Comparison of ENCODE assay signal across 15 cellular contexts in genomic region chr17:44105483-44105882, GRCh38. TPM values are rescaled to one million over a fixed set of nuclear protein-coding genes. Genes with fewer than 3 reads are reported as not detected.
DNase-seq lines count a peak whose midpoint lies in the region; ATAC-seq, FAIRE-seq and TF ChIP-seq lines count a peak whose summit lies in the region.
"Had no signal": no experiment of that assay in that cellular context is flagged by ENCODE, and none has a peak within 500 bp of the region (broad histone marks: within the 10 kb centered on the region; RNA-seq: fewer than 3 reads in every experiment).

No MANE protein-coding gene starts in this region.

- DNase-seq in HepG2 (ENCODE audit: low spot score) (no peak), right lobe of liver (no peak), OCI-LY7 (ENCODE audit: low spot score) (no peak), esophagus squamous epithelium (lab: John Stamatoyannopoulos, UW) (no peak), NOMO-1 treated with dmso at 0.1 percent for 144 hours (lab: John Stamatoyannopoulos, UW; ENCODE audit: unreplicated experiment) (no peak), MCF 10A (ENCODE audit: unreplicated experiment) (no peak), activated T-cell treated with anti-CD3 and anti-CD28 coated beads for 4 hours (no peak), GM20000 (ENCODE audit: low spot score) (no peak)
- DNase-seq: activated CD4-positive, alpha-beta T cell treated with anti-CD3 and anti-CD28 coated beads, Interleukin-2, amount 10 ng/mL, durations not matched to agents 7 days and 5 days; activated naive CD8-positive, alpha-beta T cell treated with anti-CD3 and anti-CD28 coated beads, Interleukin-2, amount 10 ng/mL, durations not matched to agents 7 days and 5 days; activated T-cell treated with anti-CD3 and anti-CD28 coated beads, Interleukin-2, amount 50 U/mL, for 24 hours; central memory CD4-positive, alpha-beta T cell; NCI-H2029 treated with DMSO at 0.1 percent for 48 hours had no signal

- H3K27me3 Mint-ChIP-seq in MCF 10A (ENCODE audit: insufficient read depth, unreplicated experiment), result no peaks in the 10 kb centered on the region
- H3K27me3 Mint-ChIP-seq: activated CD4-positive, alpha-beta T cell treated with anti-CD3 and anti-CD28 coated beads, Interleukin-2, amount 10 ng/mL, durations not matched to agents 7 days and 5 days; activated naive CD8-positive, alpha-beta T cell treated with anti-CD3 and anti-CD28 coated beads, Interleukin-2, amount 10 ng/mL, durations not matched to agents 7 days and 5 days; activated T-cell treated with anti-CD3 and anti-CD28 coated beads, Interleukin-2, amount 50 U/mL, for 24 hours had no signal

- no peak for TF ChIP-seq RAD21 in HepG2 (CRISPR knock-in tag; IDR thresholded peaks at IDR 0.05)

- no peak overlapping the region for H3K4me3 Mint-ChIP-seq in MCF 10A (ENCODE audit: unreplicated experiment)
- H3K4me3 Mint-ChIP-seq: activated CD4-positive, alpha-beta T cell treated with anti-CD3 and anti-CD28 coated beads, Interleukin-2, amount 10 ng/mL, durations not matched to agents 7 days and 5 days; activated naive CD8-positive, alpha-beta T cell treated with anti-CD3 and anti-CD28 coated beads, Interleukin-2, amount 10 ng/mL, durations not matched to agents 7 days and 5 days; activated T-cell treated with anti-CD3 and anti-CD28 coated beads, Interleukin-2, amount 50 U/mL, for 24 hours had no signal

- peaks cover 5% of the 10 kb centered on the region; the same call in 1 of the 2 replicates for H4K20me1 ChIP-seq in HepG2 (ENCODE audit: insufficient read depth, low read length)
- H4K20me1 ChIP-seq in OCI-LY7 (ENCODE audit: insufficient read depth, low read length), result no peaks in the 10 kb centered on the region

- in situ Hi-C loops in HepG2 (cut with HindIII; ENCODE audit: extremely low pct_ligation_motif_present, low pct_unique_long_range_greater_than_20kb), result no loop called here

- intact Hi-C loops in HepG2 (cut with micrococcal nuclease; ENCODE audit: unreplicated experiment) (no loop called here), right lobe of liver (cut with DNase I) (no loop called here), OCI-LY7 (cut with micrococcal nuclease; ENCODE audit: unreplicated experiment) (no loop called here), esophagus squamous epithelium (cut with DNase I) (no loop called here), MCF 10A (cut with micrococcal nuclease) (no loop called here)

- CTCF ChIA-PET in HepG2 (lab: Yijun Ruan, JAX; ENCODE audit: low intra/inter-chr PET ratio, low total read pairs), result no interaction called here
- CTCF ChIA-PET in OCI-LY7 (lab: Charles Lee; ENCODE audit: unreplicated experiment), result no interaction called here
- CTCF ChIA-PET in MCF 10A (lab: Yijun Ruan, JAX), result interaction anchor here (1.1 kb wide), 1 partner anchor 10 kb away, joined by 3 read pairs; no protein-coding TSS in a partner anchor

- H2AFZ ChIP-seq in HepG2 (ENCODE audit: low read length) (no peak overlapping the region), OCI-LY7 (ENCODE audit: low read length) (no peak overlapping the region)

- peaks cover 1 to 2% of the 10 kb centered on the region in 2 experiments; a peak in 4 of 5 replicates for H3K36me3 ChIP-seq in HepG2 (replicated peaks in 1 of 2; ENCODE audit: control insufficient read depth in 1 of 2, insufficient read depth in 2 of 2, low read length in 2 of 2)
- H3K36me3 ChIP-seq in right lobe of liver, result no peaks in the 10 kb centered on the region
- peaks cover 4% of the 10 kb centered on the region for H3K36me3 ChIP-seq in OCI-LY7 (ENCODE audit: insufficient read depth, low read length)
- peaks cover 0 to 39% (median 0%) of the 10 kb centered on the region in 3 donors for H3K36me3 ChIP-seq in esophagus squamous epithelium

- WGBS in HepG2 (ENCODE audit: low lambda C conversion rate), result 77% methylated on average over 3 of the region's 3 CpGs
- WGBS in right lobe of liver (ENCODE audit: insufficient coverage, low coverage, low lambda C conversion rate, missing lambda C conversion rate), result no CpG with 5 or more reads among the region's 3 CpGs
- WGBS in esophagus squamous epithelium, 2 donors, result 82 to 100% methylated on average over 1 to 3 of the region's 3 CpGs

- no peak overlapping the region for H3K4me2 ChIP-seq in HepG2 (ENCODE audit: low read depth, low read length)
- H3K4me2 ChIP-seq in OCI-LY7 (ENCODE audit: low read length), result peak overlapping the region; percentile 28

- H3K9ac ChIP-seq in HepG2 (ENCODE audit: insufficient read depth, low read depth, low read length), result no peak overlapping the region

- no peak for ATAC-seq in HepG2
- ATAC-seq in right lobe of liver, result no peak
- ATAC-seq: left lobe of liver had no signal

- H3K9me3 ChIP-seq in HepG2 (ENCODE audit: low read length) (no peaks in the 10 kb centered on the region), right lobe of liver (no peaks in the 10 kb centered on the region), OCI-LY7 (ENCODE audit: low read length) (no peaks in the 10 kb centered on the region), esophagus squamous epithelium (no peaks in the 10 kb centered on the region)

- H3K4me1 ChIP-seq in HepG2 (ENCODE audit: insufficient read depth, low read length) (peaks cover 93% of the 10 kb centered on the region), right lobe of liver (peaks cover 2 to 37% (median 26%) of the 10 kb centered on the region in 4 donors), OCI-LY7 (ENCODE audit: insufficient read depth, low read length, poor library complexity, severe bottlenecking) (peaks cover 19% of the 10 kb centered on the region), esophagus squamous epithelium (peaks cover 29 to 99% (median 52%) of the 10 kb centered on the region in 3 donors)

- TF ChIP-seq POLR2A in HepG2 (IDR thresholded peaks at IDR 0.05; ENCODE audit: insufficient read depth in 1 of 2, low read depth in 2 of 2, low read length in 2 of 2), result no peak
- no peak for TF ChIP-seq POLR2A in right lobe of liver (IDR thresholded peaks at IDR 0.05)
- TF ChIP-seq POLR2A in esophagus squamous epithelium (IDR thresholded peaks at IDR 0.05), result no peak

- no peak overlapping the region for H3K27ac Mint-ChIP-seq in MCF 10A (ENCODE audit: low read depth, unreplicated experiment)
- H3K27ac Mint-ChIP-seq: activated CD4-positive, alpha-beta T cell treated with anti-CD3 and anti-CD28 coated beads, Interleukin-2, amount 10 ng/mL, durations not matched to agents 7 days and 5 days; activated naive CD8-positive, alpha-beta T cell treated with anti-CD3 and anti-CD28 coated beads, Interleukin-2, amount 10 ng/mL, durations not matched to agents 7 days and 5 days; activated T-cell treated with anti-CD3 and anti-CD28 coated beads, Interleukin-2, amount 50 U/mL, for 24 hours had no signal

- H3K36me3 Mint-ChIP-seq in MCF 10A (ENCODE audit: insufficient read depth, unreplicated experiment), result peaks cover 11% of the 10 kb centered on the region

- POLR2A ChIA-PET in HepG2 (lab: Yijun Ruan, JAX) (interaction anchor here (0.5 to 6.2 kb wide), 3 partner anchors 22 to 40 kb away, joined by 3 to 43 read pairs (median 4); no protein-coding TSS in a partner anchor), OCI-LY7 (lab: Charles Lee) (interaction anchor here (0.7 kb wide), 1 partner anchor 30 kb away, joined by 3 read pairs; no protein-coding TSS in a partner anchor), MCF 10A (lab: Yijun Ruan, JAX) (no interaction called here)

- peaks cover 11% of the 10 kb centered on the region for H3K4me1 Mint-ChIP-seq in MCF 10A (ENCODE audit: insufficient read depth, unreplicated experiment)

- H3K79me2 ChIP-seq in HepG2 (ENCODE audit: insufficient read depth, low read length) (peaks cover 67% of the 10 kb centered on the region), OCI-LY7 (ENCODE audit: insufficient read depth, low read depth, low read length) (no peaks in the 10 kb centered on the region)

- H3K27me3 ChIP-seq in HepG2 (ENCODE audit: control insufficient read depth in 1 of 2, insufficient read depth in 2 of 2, low read length in 2 of 2) (no peaks in the 10 kb centered on the region), right lobe of liver (no peaks in the 10 kb centered on the region), esophagus squamous epithelium (no peaks in the 10 kb centered on the region)

- H3K4me3 ChIP-seq in HepG2 (replicated peaks in 1 of 3; ENCODE audit: insufficient read depth in 1 of 3, low read depth in 2 of 3, low read length in 3 of 3) (no peak overlapping the region), right lobe of liver (no peak overlapping the region), OCI-LY7 (ENCODE audit: low read depth, low read length, poor library complexity, severe bottlenecking) (no peak overlapping the region), esophagus squamous epithelium (no peak overlapping the region)
- H3K4me3 ChIP-seq: SK-N-MC had no signal

- H3K27ac ChIP-seq in HepG2 (ENCODE audit: extremely low read length, insufficient read depth, low read length) (peak overlapping the region; percentile 34), right lobe of liver (no peak overlapping the region), OCI-LY7 (ENCODE audit: low read depth, low read length, poor library complexity, severe bottlenecking) (peak overlapping the region; percentile 2), esophagus squamous epithelium (peak overlapping the region in 3 of 4 donors; percentile 1 to 32 (median 14))
- H3K27ac ChIP-seq: SK-N-MC had no signal

- no peaks in the 10 kb centered on the region for H3K9me2 ChIP-seq in OCI-LY7 (ENCODE audit: insufficient read depth, low read length)

- no peak for TF ChIP-seq EP300 in HepG2 (IDR thresholded peaks at IDR 0.05; ENCODE audit: low read depth in 2 of 2, low read length in 2 of 2)
- TF ChIP-seq EP300 in HepG2 (CRISPR knock-in tag; IDR thresholded peaks at IDR 0.05; ENCODE audit: borderline replicate concordance), result no peak

- no peaks in the 10 kb centered on the region for H3K9me3 Mint-ChIP-seq in MCF 10A (ENCODE audit: unreplicated experiment)
- H3K9me3 Mint-ChIP-seq: activated CD4-positive, alpha-beta T cell treated with anti-CD3 and anti-CD28 coated beads, Interleukin-2, amount 10 ng/mL, durations not matched to agents 7 days and 5 days; activated naive CD8-positive, alpha-beta T cell treated with anti-CD3 and anti-CD28 coated beads, Interleukin-2, amount 10 ng/mL, durations not matched to agents 7 days and 5 days; activated T-cell treated with anti-CD3 and anti-CD28 coated beads, Interleukin-2, amount 50 U/mL, for 24 hours had no signal

- FAIRE-seq in HepG2 (lab: Jason Lieb, UNC), result no peak

- peak; percentile 31; the same call in 1 of the 2 replicates for TF ChIP-seq CTCF in HepG2 (CRISPR knock-in tag; IDR thresholded peaks at IDR 0.05)
- TF ChIP-seq CTCF in right lobe of liver (IDR thresholded peaks at IDR 0.05), result no peak
- TF ChIP-seq CTCF in OCI-LY7 (conservative IDR thresholded peaks at IDR 0.05; ENCODE audit: low read length), result no peak
- no peak for TF ChIP-seq CTCF in esophagus squamous epithelium (IDR thresholded peaks at IDR 0.05)
- TF ChIP-seq CTCF in MCF 10A (IDR thresholded peaks at IDR 0.05; ENCODE audit: unreplicated experiment), result no peak
- no peak for TF ChIP-seq CTCF in GM20000 (IDR thresholded peaks at IDR 0.05; ENCODE audit: extremely low read depth, missing control alignments)

- BruUV-seq in HepG2 (replicated peaks; lab: Mats Ljungman, UMichigan), result no TSS peak
- no TSS peak for BruUV-seq in OCI-LY7 (replicated peaks; lab: Mats Ljungman, UMichigan)
- no TSS peak for BruUV-seq in MCF 10A (replicated peaks; lab: Mats Ljungman, UMichigan)

RNA-seq across cellular contexts. Expression of gene HDAC5, which starts 18.0 kb away (rescaled TPM):
- total RNA-seq in HepG2 (2016; rRNA removed; fragmentation: Illumina TruSeq; extraction: Trizol) (34.0 and 46.4 TPM in 2 replicates), right lobe of liver (10 to 100 TPM; 12.0 to 26.4 (median 15.5) TPM), OCI-LY7 (2022) (31.4 and 36.3 TPM in 2 replicates), esophagus squamous epithelium (100 to 1,000 TPM in 1 of 4 donors, 10 to 100 TPM in 3; 31.1 to 135 (median 68.0) TPM), MCF 10A (2022) (12.1 TPM in 2 replicates)
- 9.5 and 10.8 TPM in 2 replicates for total RNA-seq in HepG2 (2016; cell fraction: cytosol; rRNA removed; fragmentation: Illumina TruSeq; extraction: Trizol; ENCODE audit: low read depth)
- 32.6 and 44.0 TPM in 2 replicates for total RNA-seq in HepG2 (2016; cell fraction: insoluble cytoplasmic fraction; rRNA removed; fragmentation: Illumina TruSeq; extraction: Trizol)
- total RNA-seq in HepG2 (2016; cell fraction: membrane; rRNA removed; fragmentation: Illumina TruSeq; extraction: Trizol), result 18.6 and 21.1 TPM in 2 replicates
- 37.8 and 39.5 TPM in 2 replicates for total RNA-seq in HepG2 (2016; cell fraction: nucleus; rRNA removed; fragmentation: Illumina TruSeq; extraction: Trizol)
- polyA plus RNA-seq in HepG2 (2011; rRNA removed), result 85.4 and 140 TPM in 2 replicates
- polyA plus RNA-seq in HepG2 (2011; cell fraction: cytosol; rRNA removed), result 66.8 and 91.0 TPM in 2 replicates
- polyA plus RNA-seq in HepG2 (2011; cell fraction: nucleus; rRNA removed), result 179 and 189 TPM in 2 replicates
- 88.1 and 102 TPM in 2 replicates for polyA plus RNA-seq in HepG2 (2012)
- polyA plus RNA-seq in HepG2 (2016; cell fraction: cytosol; fragmentation: Illumina TruSeq; extraction: Trizol; ENCODE audit: low read depth), result 3.3 and 3.4 TPM in 2 replicates
- polyA plus RNA-seq in HepG2 (2016; cell fraction: insoluble cytoplasmic fraction; fragmentation: Illumina TruSeq; extraction: Trizol; ENCODE audit: low read depth), result 24.1 and 29.9 TPM in 2 replicates
- polyA plus RNA-seq in HepG2 (2016; cell fraction: membrane; fragmentation: Illumina TruSeq; extraction: Trizol; ENCODE audit: low read depth), result 9.7 and 10.3 TPM in 2 replicates
- polyA plus RNA-seq in HepG2 (2016; cell fraction: nucleus; fragmentation: Illumina TruSeq; extraction: Trizol; ENCODE audit: insufficient read depth, low read depth), result 56.7 and 66.5 TPM in 2 replicates
- polyA minus RNA-seq in HepG2 (2011; rRNA and poly(A)+ RNA removed; ENCODE audit: low replicate concordance), result 59.4 and 315 TPM in 2 replicates
- polyA minus RNA-seq in HepG2 (2011; cell fraction: cytosol; rRNA and poly(A)+ RNA removed), result 82.1 and 94.7 TPM in 2 replicates
- 68.9 and 78.6 TPM in 2 replicates for polyA minus RNA-seq in HepG2 (2011; cell fraction: nucleus; rRNA and poly(A)+ RNA removed)
- 26.4 and 41.5 TPM in 2 replicates for total RNA-seq in OCI-LY7 (2014; rRNA removed; shearing (Covaris generic))

RNA-seq across cellular contexts. Expression of gene G6PC3, which starts 34.9 kb away (rescaled TPM):
- total RNA-seq in HepG2 (2016; rRNA removed; fragmentation: Illumina TruSeq; extraction: Trizol), result 18.8 and 38.5 TPM in 2 replicates
- total RNA-seq in HepG2 (2016; cell fraction: cytosol; rRNA removed; fragmentation: Illumina TruSeq; extraction: Trizol; ENCODE audit: low read depth), result 8.6 and 14.9 TPM in 2 replicates
- total RNA-seq in HepG2 (2016; cell fraction: insoluble cytoplasmic fraction; rRNA removed; fragmentation: Illumina TruSeq; extraction: Trizol), result 17.5 and 37.8 TPM in 2 replicates
- total RNA-seq in HepG2 (2016; cell fraction: membrane; rRNA removed; fragmentation: Illumina TruSeq; extraction: Trizol), result 16.0 and 22.0 TPM in 2 replicates
- 40.7 and 44.5 TPM in 2 replicates for total RNA-seq in HepG2 (2016; cell fraction: nucleus; rRNA removed; fragmentation: Illumina TruSeq; extraction: Trizol)
- polyA plus RNA-seq in HepG2 (2011; rRNA removed), result 75.8 and 76.1 TPM in 2 replicates
- polyA plus RNA-seq in HepG2 (2011; cell fraction: cytosol; rRNA removed), result 79.2 and 116 TPM in 2 replicates
- polyA plus RNA-seq in HepG2 (2011; cell fraction: nucleus; rRNA removed), result 46.2 and 49.1 TPM in 2 replicates
- polyA plus RNA-seq in HepG2 (2012), result 40.3 and 62.7 TPM in 2 replicates
- polyA plus RNA-seq in HepG2 (2016; cell fraction: cytosol; fragmentation: Illumina TruSeq; extraction: Trizol; ENCODE audit: low read depth), result 24.5 and 33.4 TPM in 2 replicates
- 41.7 and 46.0 TPM in 2 replicates for polyA plus RNA-seq in HepG2 (2016; cell fraction: insoluble cytoplasmic fraction; fragmentation: Illumina TruSeq; extraction: Trizol; ENCODE audit: low read depth)
- polyA plus RNA-seq in HepG2 (2016; cell fraction: membrane; fragmentation: Illumina TruSeq; extraction: Trizol; ENCODE audit: low read depth), result 39.8 and 42.2 TPM in 2 replicates
- 126 and 134 TPM in 2 replicates for polyA plus RNA-seq in HepG2 (2016; cell fraction: nucleus; fragmentation: Illumina TruSeq; extraction: Trizol; ENCODE audit: insufficient read depth, low read depth)
- 232 and 267 TPM in 2 replicates for polyA minus RNA-seq in HepG2 (2011; rRNA and poly(A)+ RNA removed; ENCODE audit: low replicate concordance)
- 41.8 and 52.8 TPM in 2 replicates for polyA minus RNA-seq in HepG2 (2011; cell fraction: cytosol; rRNA and poly(A)+ RNA removed)
- polyA minus RNA-seq in HepG2 (2011; cell fraction: nucleus; rRNA and poly(A)+ RNA removed), result 25.0 and 33.2 TPM in 2 replicates
- total RNA-seq in right lobe of liver, result 10 to 100 TPM in 2 of 6 experiments, 1 to 10 TPM in 4; 5.9 to 24.2 (median 9.9) TPM
- 10.7 and 20.6 TPM in 2 replicates for total RNA-seq in OCI-LY7 (2014; rRNA removed; shearing (Covaris generic))
- total RNA-seq in OCI-LY7 (2022), result 41.4 and 46.1 TPM in 2 replicates
- total RNA-seq in esophagus squamous epithelium, result 10 to 100 TPM; 10.3 to 23.3 (median 17.2) TPM
- total RNA-seq in MCF 10A (2022), result 70.6 and 89.4 TPM in 2 replicates

RNA-seq across cellular contexts. Expression of gene HROB, which starts 36.2 kb away (rescaled TPM):
- 6.7 and 7.1 TPM in 2 replicates for total RNA-seq in HepG2 (2016; rRNA removed; fragmentation: Illumina TruSeq; extraction: Trizol)
- total RNA-seq in HepG2 (2016; cell fraction: cytosol; rRNA removed; fragmentation: Illumina TruSeq; extraction: Trizol; ENCODE audit: low read depth), result 5.6 and 7.4 TPM in 2 replicates
- 5.5 and 5.6 TPM in 2 replicates for total RNA-seq in HepG2 (2016; cell fraction: insoluble cytoplasmic fraction; rRNA removed; fragmentation: Illumina TruSeq; extraction: Trizol)
- 5.5 and 5.6 TPM in 2 replicates for total RNA-seq in HepG2 (2016; cell fraction: membrane; rRNA removed; fragmentation: Illumina TruSeq; extraction: Trizol)
- total RNA-seq in HepG2 (2016; cell fraction: nucleus; rRNA removed; fragmentation: Illumina TruSeq; extraction: Trizol), result 5.1 and 5.5 TPM in 2 replicates
- polyA plus RNA-seq in HepG2 (2011; rRNA removed), result 5.0 and 6.1 TPM in 2 replicates
- polyA plus RNA-seq in HepG2 (2011; cell fraction: cytosol; rRNA removed), result 3.3 and 4.0 TPM in 2 replicates
- 7.3 and 8.7 TPM in 2 replicates for polyA plus RNA-seq in HepG2 (2011; cell fraction: nucleus; rRNA removed)
- polyA plus RNA-seq in HepG2 (2012), result 2.5 and 4.8 TPM in 2 replicates
- 1.4 and 1.5 TPM in 2 replicates for polyA plus RNA-seq in HepG2 (2016; cell fraction: cytosol; fragmentation: Illumina TruSeq; extraction: Trizol; ENCODE audit: low read depth)
- 6.2 and 7.5 TPM in 2 replicates for polyA plus RNA-seq in HepG2 (2016; cell fraction: insoluble cytoplasmic fraction; fragmentation: Illumina TruSeq; extraction: Trizol; ENCODE audit: low read depth)
- polyA plus RNA-seq in HepG2 (2016; cell fraction: membrane; fragmentation: Illumina TruSeq; extraction: Trizol; ENCODE audit: low read depth), result 2.2 and 3.0 TPM in 2 replicates
- polyA plus RNA-seq in HepG2 (2016; cell fraction: nucleus; fragmentation: Illumina TruSeq; extraction: Trizol; ENCODE audit: insufficient read depth, low read depth), result 14.2 and 16.9 TPM in 2 replicates
- polyA minus RNA-seq in HepG2 (2011; rRNA and poly(A)+ RNA removed; ENCODE audit: low replicate concordance), result 11.6 and 25.6 TPM in 2 replicates
- polyA minus RNA-seq in HepG2 (2011; cell fraction: cytosol; rRNA and poly(A)+ RNA removed), result 2.7 and 4.6 TPM in 2 replicates
- polyA minus RNA-seq in HepG2 (2011; cell fraction: nucleus; rRNA and poly(A)+ RNA removed), result 3.9 and 4.5 TPM in 2 replicates
- 1 to 10 TPM in 1 of 6 experiments, under 1 TPM in 5; 0.20 to 1.1 (median 0.40) TPM for total RNA-seq in right lobe of liver
- 10.9 and 13.3 TPM in 2 replicates for total RNA-seq in OCI-LY7 (2014; rRNA removed; shearing (Covaris generic))
- total RNA-seq in OCI-LY7 (2022), result 24.7 and 27.3 TPM in 2 replicates
- 1 to 10 TPM; 1.9 to 4.7 (median 4.0) TPM for total RNA-seq in esophagus squamous epithelium
- 5.4 and 6.7 TPM in 2 replicates for total RNA-seq in MCF 10A (2022)

RNA-seq across cellular contexts. Expression of gene LSM12, which starts 39.0 kb away (rescaled TPM):
- total RNA-seq in HepG2 (2016; rRNA removed; fragmentation: Illumina TruSeq; extraction: Trizol) (52.8 and 58.4 TPM in 2 replicates), right lobe of liver (10 to 100 TPM; 24.2 to 30.6 (median 29.4) TPM), OCI-LY7 (2022) (67.9 and 68.0 TPM in 2 replicates), esophagus squamous epithelium (10 to 100 TPM; 27.3 to 44.3 (median 36.9) TPM), MCF 10A (2022) (87.9 and 101 TPM in 2 replicates)
- 33.1 and 35.6 TPM in 2 replicates for total RNA-seq in HepG2 (2016; cell fraction: cytosol; rRNA removed; fragmentation: Illumina TruSeq; extraction: Trizol; ENCODE audit: low read depth)
- total RNA-seq in HepG2 (2016; cell fraction: insoluble cytoplasmic fraction; rRNA removed; fragmentation: Illumina TruSeq; extraction: Trizol), result 54.1 and 58.0 TPM in 2 replicates
- total RNA-seq in HepG2 (2016; cell fraction: membrane; rRNA removed; fragmentation: Illumina TruSeq; extraction: Trizol), result 83.5 and 84.1 TPM in 2 replicates
- 32.8 and 34.5 TPM in 2 replicates for total RNA-seq in HepG2 (2016; cell fraction: nucleus; rRNA removed; fragmentation: Illumina TruSeq; extraction: Trizol)
- 43.3 and 55.7 TPM in 2 replicates for polyA plus RNA-seq in HepG2 (2011; rRNA removed)
- polyA plus RNA-seq in HepG2 (2011; cell fraction: cytosol; rRNA removed), result 39.5 and 49.1 TPM in 2 replicates
- polyA plus RNA-seq in HepG2 (2011; cell fraction: nucleus; rRNA removed), result 23.0 and 23.8 TPM in 2 replicates
- polyA plus RNA-seq in HepG2 (2012), result 41.3 and 43.4 TPM in 2 replicates
- polyA plus RNA-seq in HepG2 (2016; cell fraction: cytosol; fragmentation: Illumina TruSeq; extraction: Trizol; ENCODE audit: low read depth), result 42.1 and 49.1 TPM in 2 replicates
- 92.1 and 94.1 TPM in 2 replicates for polyA plus RNA-seq in HepG2 (2016; cell fraction: insoluble cytoplasmic fraction; fragmentation: Illumina TruSeq; extraction: Trizol; ENCODE audit: low read depth)
- polyA plus RNA-seq in HepG2 (2016; cell fraction: membrane; fragmentation: Illumina TruSeq; extraction: Trizol; ENCODE audit: low read depth), result 93.0 and 95.9 TPM in 2 replicates
- polyA plus RNA-seq in HepG2 (2016; cell fraction: nucleus; fragmentation: Illumina TruSeq; extraction: Trizol; ENCODE audit: insufficient read depth, low read depth), result 65.1 and 74.2 TPM in 2 replicates
- 62.0 and 88.5 TPM in 2 replicates for polyA minus RNA-seq in HepG2 (2011; rRNA and poly(A)+ RNA removed; ENCODE audit: low replicate concordance)
- polyA minus RNA-seq in HepG2 (2011; cell fraction: cytosol; rRNA and poly(A)+ RNA removed), result 34.6 and 39.9 TPM in 2 replicates
- polyA minus RNA-seq in HepG2 (2011; cell fraction: nucleus; rRNA and poly(A)+ RNA removed), result 40.4 and 42.5 TPM in 2 replicates
- 26.6 and 35.4 TPM in 2 replicates for total RNA-seq in OCI-LY7 (2014; rRNA removed; shearing (Covaris generic))

Comparison
In these comparisons a context has a peak if more than half of its experiments do, and no peak if none do; other contexts are left out.
1. H3K27ac ChIP-seq: peak in HepG2 (single experiment), OCI-LY7 (single experiment) and esophagus squamous epithelium (3 of 4); none in right lobe of liver (0 of 3).